ENCODE assay signal across 17 cellular contexts in genomic region chr2:203893386-203893785, GRCh38. TPM values are rescaled to one million over a fixed set of nuclear protein-coding genes. Genes with fewer than 3 reads are reported as not detected.
DNase-seq lines count a peak whose midpoint lies in the region; TF ChIP-seq lines count a peak whose summit lies in the region.
"Had no signal": no experiment of that assay in that cellular context is flagged by ENCODE, and none has a peak within 500 bp of the region (broad histone marks: within the 10 kb centered on the region; RNA-seq: fewer than 3 reads in every experiment).

No MANE protein-coding gene starts in this region.

- H3K36me3 Mint-ChIP-seq in type B pancreatic cell: no peaks in the 10 kb centered on the region
- no peaks in the 10 kb centered on the region for H3K36me3 Mint-ChIP-seq in neural progenitor cell

- TF ChIP-seq CTCF in fibroblast of mammary gland (conservative IDR thresholded peaks at IDR 0.05; ENCODE audit: control insufficient read depth, insufficient read depth, low read depth, low read length) (no peak), type B pancreatic cell (conservative IDR thresholded peaks at IDR 0.05) (no peak), neural progenitor cell (IDR thresholded peaks at IDR 0.05) (no peak)

- H3K4me1 ChIP-seq in neural progenitor cell: peaks cover 4% of the 10 kb centered on the region
- H3K4me1 ChIP-seq: prostate gland had no signal

- H3K9me3 Mint-ChIP-seq in type B pancreatic cell (peaks cover 4% of the 10 kb centered on the region), neural progenitor cell (no peaks in the 10 kb centered on the region)

- H3K9ac ChIP-seq in neural progenitor cell: no peak overlapping the region

- H3F3A ChIP-seq in neural progenitor cell (ENCODE audit: low read depth): no peaks in the 10 kb centered on the region

- H3K79me2 ChIP-seq in neural progenitor cell (ENCODE audit: low read depth): no peaks in the 10 kb centered on the region

- H3K9me3 ChIP-seq in neural progenitor cell (ENCODE audit: low read depth): no peaks in the 10 kb centered on the region
- H3K9me3 ChIP-seq: prostate gland had no signal

- H3K27me3 ChIP-seq in neural progenitor cell: no peaks in the 10 kb centered on the region

- no peak overlapping the region for H2AFZ ChIP-seq in neural progenitor cell (replicated peaks)

- H3K4me3 Mint-ChIP-seq in type B pancreatic cell: no peak overlapping the region
- no peak overlapping the region for H3K4me3 Mint-ChIP-seq in neural progenitor cell

- H3K4me3 ChIP-seq in fibroblast of mammary gland (ENCODE audit: control insufficient read depth, low read depth, low read length): no peak overlapping the region
- no peak overlapping the region for H3K4me3 ChIP-seq in neural progenitor cell
- H3K4me3 ChIP-seq: prostate gland had no signal

- no peaks in the 10 kb centered on the region for H3K36me3 ChIP-seq in neural progenitor cell
- H3K36me3 ChIP-seq: prostate gland had no signal

- no peaks in the 10 kb centered on the region for H4K20me1 ChIP-seq in neural progenitor cell (ENCODE audit: low read depth)

- H3K4me1 Mint-ChIP-seq in type B pancreatic cell (ENCODE audit: unreplicated experiment) (peaks cover 4% of the 10 kb centered on the region), neural progenitor cell (peaks cover 4% of the 10 kb centered on the region)

- H3K27ac Mint-ChIP-seq in type B pancreatic cell (no peak overlapping the region), neural progenitor cell (no peak overlapping the region)

- no peak overlapping the region for H3K4me2 ChIP-seq in neural progenitor cell

- peak; percentile 88 for DNase-seq in Ammon's horn (ENCODE audit: low spot score)
- DNase-seq in LHCN-M2 (ENCODE audit: low read depth): peak; percentile 47
- DNase-seq in fibroblast of mammary gland (ENCODE audit: low read depth): peak; percentile 78
- DNase-seq in myocyte (ENCODE audit: low read depth): peak; percentile 69
- no peak for DNase-seq in type B pancreatic cell (ENCODE audit: extremely low spot score, unreplicated experiment)
- no peak for DNase-seq in activated CD4-positive, CD25-positive, alpha-beta regulatory T cell treated with anti-CD3 and anti-CD28 coated beads, Interleukin-2, amount 50 U/mL, for 72 hours
- DNase-seq in islet precursor cell: no peak
- no peak for DNase-seq in neural progenitor cell (ENCODE audit: low spot score)
- DNase-seq: effector CD8-positive, alpha-beta T cell; GF-D8; stimulated activated CD4-positive, alpha-beta T cell treated with anti-CD3 and anti-CD28 coated beads, Interleukin-4, amount 100 ng/mL, for 24 hours; stimulated activated naive CD4-positive, alpha-beta T cell treated with Interleukin-2 at 50 U/mL for 16 hours had no signal

- no peak overlapping the region for H3K27ac ChIP-seq in neural progenitor cell
- H3K27ac ChIP-seq: C4-2B, prostate gland had no signal

- no peaks in the 10 kb centered on the region for H3K27me3 Mint-ChIP-seq in type B pancreatic cell
- H3K27me3 Mint-ChIP-seq in neural progenitor cell (ENCODE audit: insufficient read depth, low read depth): peaks cover 2% of the 10 kb centered on the region

RNA-seq across cellular contexts. Expression of gene CTLA4, which starts 25.8 kb away (rescaled TPM):
- not detected in 2 replicates for total RNA-seq in LHCN-M2 (2014; rRNA removed)
- 0.10 TPM for polyA plus RNA-seq in LHCN-M2 (2012)
- not detected in 2 replicates for total RNA-seq in myocyte
- 1.5 TPM for polyA plus RNA-seq in myocyte (2012)
- total RNA-seq in type B pancreatic cell (ENCODE audit: low replicate concordance): not detected in 2 replicates
- total RNA-seq in neural progenitor cell (ENCODE audit: low replicate concordance): not detected in 2 replicates
- total RNA-seq: astrocyte, NCI-H460 had no signal

RNA-seq across cellular contexts. Expression of gene ICOS, which starts 43.2 kb away (rescaled TPM):
- total RNA-seq in LHCN-M2 (2014; rRNA removed) (not detected in 2 replicates), myocyte (not detected in 2 replicates), type B pancreatic cell (ENCODE audit: low replicate concordance) (not detected in 2 replicates), neural progenitor cell (ENCODE audit: low replicate concordance) (not detected in 2 replicates)
- polyA plus RNA-seq in LHCN-M2 (2012): not detected
- 0.04 TPM for polyA plus RNA-seq in myocyte (2012)
- total RNA-seq: astrocyte, lung microvascular endothelial cell, NCI-H460 had no signal

Comparison
In these comparisons a context has a peak if more than half of its experiments do, and no peak if none do; other contexts are left out.
1. DNase-seq: peak in Ammon's horn (single experiment), LHCN-M2 (single experiment), fibroblast of mammary gland (single experiment) and myocyte (single experiment); none in type B pancreatic cell (single experiment), activated CD4-positive, CD25-positive, alpha-beta regulatory T cell treated with anti-CD3 and anti-CD28 coated beads, Interleukin-2, amount 50 U/mL, for 72 hours (single experiment), islet precursor cell (single experiment) and neural progenitor cell (single experiment).